8 cellular contexts compared by ENCODE assay signal in genomic region chr12:7677432-7677888, GRCh38. TPM values are rescaled to one million over a fixed set of nuclear protein-coding genes. Genes with fewer than 3 reads are reported as not detected.
DNase-seq lines count a peak whose midpoint lies in the region; ATAC-seq, FAIRE-seq and TF ChIP-seq lines count a peak whose summit lies in the region.
"Not testable (repeated sequence)": the region's sequence is repeated elsewhere in the genome, so short reads cannot be mapped to it uniquely, and the experiment has no call there.

No MANE protein-coding gene starts in this region.

- TF ChIP-seq CTCF in WTC11 (IDR thresholded peaks at IDR 0.05); pancreas (IDR thresholded peaks at IDR 0.05): not testable (repeated sequence)
- peak; percentile 77 for TF ChIP-seq CTCF in chondrocyte (IDR thresholded peaks at IDR 0.05)

- ATAC-seq in WTC11 (peak; percentile 81), pancreas (peak in 3 of 4 donors; percentile 65 to 73 (median 66))

- not testable (repeated sequence) for H3K27ac ChIP-seq in pancreas

- not testable (repeated sequence) for H3K36me3 ChIP-seq in pancreas

- in situ Hi-C loops in ACHN (cut with HindIII; ENCODE audit: low pct_ligation_motif_present, low pct_unique_long_range_greater_than_20kb, low sequenced_read_pairs), result not testable (repeated sequence)

- peak; percentile 51 for TF ChIP-seq RAD21 in Ishikawa (IDR thresholded peaks at IDR 0.05; ENCODE audit: low read depth)

- POLR2A ChIA-PET in WTC11 (lab: Charles Lee), result not testable (repeated sequence)

- not testable (repeated sequence) for H3K27me3 Mint-ChIP-seq in WTC11 (ENCODE audit: low read depth); chondrocyte (ENCODE audit: low read depth)

- 51 to 55% methylated on average over 9 of the region's 9 CpGs for WGBS in pancreas, 2 donors

- not testable (repeated sequence) for H3K36me3 Mint-ChIP-seq in WTC11; chondrocyte (ENCODE audit: low read depth)

- not testable (repeated sequence) for H3K4me1 ChIP-seq in pancreas

- not testable (repeated sequence) for H3K9me3 Mint-ChIP-seq in WTC11; chondrocyte (ENCODE audit: low read depth)

- not testable (repeated sequence) for H3K27ac Mint-ChIP-seq in WTC11; chondrocyte (ENCODE audit: unreplicated experiment)

- peaks cover 32% of the 10 kb centered on the region for H3K4me1 Mint-ChIP-seq in WTC11
- H3K4me1 Mint-ChIP-seq in chondrocyte (ENCODE audit: low read depth), result not testable (repeated sequence)

- DNase-seq in ACHN, result peak; percentile 46
- peak; percentile 87 for DNase-seq in GDM1 (lab: John Stamatoyannopoulos, UW)
- peak; percentile 73 to 88 for DNase-seq in NOMO-1 (lab: John Stamatoyannopoulos, UW; ENCODE audit: unreplicated experiment in 2 of 2)
- not testable (repeated sequence) for DNase-seq in WTC11 (ENCODE audit: low spot score); chondrocyte (ENCODE audit: low spot score); pancreas
- peak; percentile 65 for DNase-seq in iPS-NIHi11 (ENCODE audit: low spot score)

- H3K4me3 Mint-ChIP-seq in WTC11; chondrocyte (ENCODE audit: unreplicated experiment): not testable (repeated sequence)

- not testable (repeated sequence) for FAIRE-seq in pancreas (lab: Jason Lieb, UNC)

- not testable (repeated sequence) for H3K27me3 ChIP-seq in pancreas

- not testable (repeated sequence) for H3K9me3 ChIP-seq in pancreas

- not testable (repeated sequence) for TF ChIP-seq EP300 in Ishikawa (IDR thresholded peaks at IDR 0.05; ENCODE audit: borderline replicate concordance)

- H3K4me3 ChIP-seq in pancreas, result not testable (repeated sequence)

- intact Hi-C loops in pancreas (cut with DNase I), result loop anchor here in 1 of 3 donors (5.0 kb wide), 1 partner anchor 130 kb away; no protein-coding TSS in a partner anchor

- CTCF ChIA-PET in WTC11 (lab: Charles Lee), result interaction anchor here (0.6 to 4.9 kb wide), 2 partner anchors 17 to 129 kb away, joined by 3 to 31 read pairs; no protein-coding TSS in a partner anchor

RNA-seq across cellular contexts. Expression of gene APOBEC1, which starts 11.8 kb away (rescaled TPM):
- total RNA-seq in WTC11 (2021), result not detected in 3 replicates
- total RNA-seq in chondrocyte, result not detected in 3 replicates
- under 1 TPM in 1 of 6 donors, not detected in 5; 0.20 TPM for total RNA-seq in pancreas
- polyA plus RNA-seq in pancreas, result not detected

RNA-seq across cellular contexts. Expression of gene GDF3, which starts 18.1 kb away (rescaled TPM):
- total RNA-seq in WTC11 (2021) (34.4 to 42.0 TPM (median 38.2 TPM) in 3 replicates), chondrocyte (not detected in 3 replicates), pancreas (not detected)
- polyA plus RNA-seq in pancreas, result under 1 TPM in 1 of 2 donors, not detected in 1; 0.07 TPM

RNA-seq across cellular contexts. Expression of gene DPPA3, which starts 33.8 kb away (rescaled TPM):
- total RNA-seq in WTC11 (2021) (3.3 to 6.8 TPM (median 3.9 TPM) in 3 replicates), chondrocyte (not detected in 3 replicates), pancreas (not detected)
- polyA plus RNA-seq in pancreas, result not detected

Comparison
In these comparisons a context has a peak if more than half of its experiments do, and no peak if none do; other contexts are left out.
1. RNA of gene GDF3, which starts 18.1 kb away (total RNA-seq): 34.4 to 42.0 TPM in WTC11; not detected in chondrocyte and not detected in pancreas; every median in the first group is over 10 times any median in the second.